In the genomic region with DNA sequence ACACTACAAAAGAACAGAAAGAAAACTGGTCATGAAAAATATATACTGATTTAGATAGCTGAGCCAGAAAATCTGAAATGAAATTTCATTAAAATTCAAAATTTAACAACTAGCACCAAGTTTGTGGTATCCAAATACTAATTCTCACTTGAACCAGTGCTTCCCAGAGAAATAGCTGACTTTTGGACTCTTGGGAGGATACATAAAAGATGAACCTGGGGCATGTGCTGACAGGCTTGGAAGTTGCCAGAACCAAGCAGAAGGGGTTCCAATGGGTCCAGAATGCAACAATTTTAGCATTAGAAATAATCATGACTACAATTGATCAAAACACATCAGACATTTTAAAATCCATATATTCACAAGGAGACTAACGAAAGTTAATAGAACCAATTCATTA, we compare ENCODE assay signal across 34 cellular contexts.
"Had no signal": no experiment of that assay in that cellular context is flagged by ENCODE, and none has a peak within 500 bp of the region (broad histone marks: within the 10 kb centered on the region; RNA-seq: fewer than 3 reads in every experiment).

No MANE protein-coding gene starts in this region.

- H3K36me3 ChIP-seq: adrenal gland, ascending aorta, brain microvascular endothelial cell, breast epithelium, cardiac muscle cell had no signal

- H3K27ac ChIP-seq: adrenal gland, ascending aorta, body of pancreas, brain microvascular endothelial cell, breast epithelium, cardiac muscle cell had no signal

- DNase-seq: activated effector memory CD4-positive, alpha-beta T cell treated with anti-CD3 and anti-CD28 coated beads, Interleukin-2, amount 50 U/mL, for 16 hours; activated effector memory CD4-positive, alpha-beta T cell treated with Interleukin-2 at 50 U/mL for 16 hours; activated gamma-delta T cell; activated gamma-delta T cell treated with Interleukin-2 at 50 U/mL for 16 hours; activated naive CD4-positive, alpha-beta T cell; activated naive CD4-positive, alpha-beta T cell treated with anti-CD3 and anti-CD28 coated beads for 36 hours; activated naive CD4-positive, alpha-beta T cell treated with anti-CD3 and anti-CD28 coated beads, Interleukin-2, amount 10 ng/mL, durations not matched to agents 7 days and 5 days; activated naive CD4-positive, alpha-beta T cell treated with anti-CD3 and anti-CD28 coated beads, Interleukin-2, amount 50 U/mL, for 16 hours; activated naive CD4-positive, alpha-beta T cell treated with Interleukin-2 at 50 U/mL for 16 hours; activated naive CD8-positive, alpha-beta T cell treated with anti-CD3 and anti-CD28 coated beads for 36 hours; activated naive CD8-positive, alpha-beta T cell treated with anti-CD3 and anti-CD28 coated beads, Interleukin-2, amount 10 ng/mL, durations not matched to agents 7 days and 5 days; activated naive CD8-positive, alpha-beta T cell treated with anti-CD3 and anti-CD28 coated beads, Interleukin-2, amount 50 U/mL, for 24 hours; activated T-cell treated with anti-CD3 and anti-CD28 coated beads, Interleukin-2, amount 50 U/mL, for 1 hour; activated T-cell treated with anti-CD3 and anti-CD28 coated beads, Interleukin-2, amount 50 U/mL, for 24 hours; activated T-cell treated with anti-CD3 and anti-CD28 coated beads, Interleukin-2, amount 50 U/mL, for 4 hours; activated T-cell treated with anti-CD3 and anti-CD28 coated beads, Interleukin-2, amount 50 U/mL, for 48 hours; activated T-cell treated with anti-CD3 and anti-CD28 coated beads, Interleukin-2, amount 50 U/mL, for 72 hours; adrenal gland; amniotic stem cell; amygdala; anterior cingulate cortex; aorta; body of pancreas; brain microvascular endothelial cell; caudate nucleus; central memory CD4-positive, alpha-beta T cell; cerebellar nuclear complex had no signal

- ATAC-seq: activated naive CD4-positive, alpha-beta T cell treated with anti-CD3 and anti-CD28 coated beads, Interleukin-2, amount 50 U/mL, for 72 hours; activated naive CD8-positive, alpha-beta T cell treated with anti-CD3 and anti-CD28 coated beads, Interleukin-2, amount 50 U/mL, for 24 hours; activated T-cell treated with anti-CD3 and anti-CD28 coated beads, Interleukin-2, amount 50 U/mL, for 4 hours; activated T-cell treated with anti-CD3 and anti-CD28 coated beads, Interleukin-2, amount 50 U/mL, for 72 hours; activated T-helper 17 cell treated with anti-CD3 and anti-CD28 coated beads, Interleukin-2, amount 50 U/mL, for 72 hours; body of pancreas had no signal

- H3K9me3 ChIP-seq: adrenal gland, ascending aorta, body of pancreas, breast epithelium had no signal

- H3K4me1 ChIP-seq: adrenal gland, ascending aorta, body of pancreas, breast epithelium had no signal

- H3K27me3 ChIP-seq: adrenal gland, ascending aorta, body of pancreas, brain microvascular endothelial cell, breast epithelium, cardiac muscle cell had no signal

- FAIRE-seq: astrocyte, bronchial epithelial cell had no signal

- H3K4me3 ChIP-seq: adrenal gland, ascending aorta, body of pancreas, breast epithelium, cardiac muscle cell had no signal
